In genomic region chr1:155938220-155938627, GRCh38 we compare ENCODE assay signal across 8 cellular contexts. TPM values are rescaled to one million over a fixed set of nuclear protein-coding genes. Genes with fewer than 3 reads are reported as not detected.
DNase-seq lines count a peak whose midpoint lies in the region; ATAC-seq and TF ChIP-seq lines count a peak whose summit lies in the region.

No MANE protein-coding gene starts in this region.

- H3K23ac ChIP-seq in mesendoderm (ENCODE audit: low read length), result no peak overlapping the region

- H3K9ac ChIP-seq in MM.1S (ENCODE audit: low read length), result no peak overlapping the region
- no peak overlapping the region for H3K9ac ChIP-seq in mesendoderm (ENCODE audit: low read length)

- H3K27ac ChIP-seq in MM.1S (ENCODE audit: low read length), result no peak overlapping the region
- H3K27ac ChIP-seq in mesendoderm (ENCODE audit: low read depth, low read length), result no peak overlapping the region

- H3K4me3 ChIP-seq in MM.1S (ENCODE audit: low read length), result no peak overlapping the region
- H3K4me3 ChIP-seq in mesendoderm (ENCODE audit: low read length), result no peak overlapping the region

- H3K9me2 ChIP-seq in MM.1S (replicated peaks; ENCODE audit: insufficient read depth, low read length), result no peaks in the 10 kb centered on the region

- no peaks in the 10 kb centered on the region for H4K20me1 ChIP-seq in MM.1S (ENCODE audit: insufficient read depth, low read length)

- H4K8ac ChIP-seq in mesendoderm (ENCODE audit: low read depth, low read length), result no peak overlapping the region

- no peak overlapping the region for H3K4ac ChIP-seq in mesendoderm (ENCODE audit: low read depth, low read length)

- no peak overlapping the region for H2BK120ac ChIP-seq in mesendoderm (ENCODE audit: low read depth, low read length)

- no peak for ATAC-seq in GM21825 (IDR thresholded peaks at IDR 0.05; ENCODE audit: unreplicated experiment)

- H3K36me3 ChIP-seq in MM.1S (replicated peaks; ENCODE audit: insufficient read depth, low read length) (no peaks in the 10 kb centered on the region), mesendoderm (ENCODE audit: control insufficient read depth, insufficient read depth, low read length) (no peaks in the 10 kb centered on the region)

- peaks cover 15% of the 10 kb centered on the region for H3K79me2 ChIP-seq in MM.1S (ENCODE audit: low read length)
- peaks cover 9% of the 10 kb centered on the region for H3K79me2 ChIP-seq in mesendoderm (ENCODE audit: control insufficient read depth, insufficient read depth, low read length)

- H2BK5ac ChIP-seq in mesendoderm (ENCODE audit: low read length), result no peak overlapping the region

- H4K5ac ChIP-seq in mesendoderm (ENCODE audit: low read length), result no peak overlapping the region

- H3K4me1 ChIP-seq in MM.1S (ENCODE audit: low read length), result peaks cover 37% of the 10 kb centered on the region
- no peaks in the 10 kb centered on the region for H3K4me1 ChIP-seq in mesendoderm (ENCODE audit: control insufficient read depth, low read depth, low read length)

- no peaks in the 10 kb centered on the region for H3K9me3 ChIP-seq in MM.1S (replicated peaks; ENCODE audit: insufficient read depth, low read length)

- no peak overlapping the region for H3K56ac ChIP-seq in mesendoderm (ENCODE audit: low read length)

- H2AFZ ChIP-seq in MM.1S (ENCODE audit: low read length), result no peak overlapping the region

- peak; percentile 93 for TF ChIP-seq CTCF in MM.1S (IDR thresholded peaks at IDR 0.05; ENCODE audit: low read length)

- no peaks in the 10 kb centered on the region for H3K79me1 ChIP-seq in mesendoderm (ENCODE audit: low read length)

- H3F3A ChIP-seq in MM.1S (ENCODE audit: insufficient read depth, low read length), result peaks cover 46% of the 10 kb centered on the region

- H3K4me2 ChIP-seq in MM.1S (ENCODE audit: low read depth, low read length) (no peak overlapping the region), mesendoderm (ENCODE audit: low read length) (no peak overlapping the region)

- DNase-seq in activated T-cell treated with anti-CD3 and anti-CD28 coated beads, Interleukin-2, amount 50 U/mL, for 48 hours, result peak; percentile 16 to 28
- DNase-seq in activated T-cell treated with anti-CD3 and anti-CD28 coated beads, Interleukin-2, amount 50 U/mL, for 1 hour, result no peak
- DNase-seq in MM.1S (peak; percentile 84), SHP77 (lab: John Stamatoyannopoulos, UW) (peak; percentile 77 to 85), dermis blood vessel endothelial cell (peak; percentile 90), mesendoderm (peak; percentile 89), UCSD-AML1 (lab: John Stamatoyannopoulos, UW; ENCODE audit: unreplicated experiment) (no peak)

- no peak overlapping the region for H2AK5ac ChIP-seq in mesendoderm (ENCODE audit: low read length)

- no peak overlapping the region for H3K18ac ChIP-seq in mesendoderm (ENCODE audit: low read length)

- H2BK15ac ChIP-seq in mesendoderm (replicated peaks; ENCODE audit: low read depth), result no peak overlapping the region

- WGBS in mesendoderm (ENCODE audit: extremely low coverage, insufficient coverage, low lambda C conversion rate), result no CpG with 5 or more reads among the region's 1 CpG

- H3K27me3 ChIP-seq in MM.1S (replicated peaks; ENCODE audit: insufficient read depth, low read length), result no peaks in the 10 kb centered on the region
- H3K27me3 ChIP-seq in mesendoderm (ENCODE audit: insufficient read depth, low read length, poor library complexity), result no peaks in the 10 kb centered on the region

RNA-seq across cellular contexts. Expression of gene RXFP4, which starts 3.2 kb away (rescaled TPM):
- 0.19 TPM in 1 of 2 replicates, not detected in the other for total RNA-seq in dermis blood vessel endothelial cell
- polyA plus RNA-seq in mesendoderm (2013, experiment 1 of 2), result not detected
- polyA plus RNA-seq in mesendoderm (2013, experiment 2 of 2), result not detected

RNA-seq across cellular contexts. Expression of gene KHDC4, which starts 4.0 kb away (rescaled TPM):
- total RNA-seq in dermis blood vessel endothelial cell, result 25.7 and 32.8 TPM in 2 replicates
- polyA plus RNA-seq in mesendoderm (2013, experiment 1 of 2), result 21.5 TPM
- 21.5 TPM for polyA plus RNA-seq in mesendoderm (2013, experiment 2 of 2)

RNA-seq across cellular contexts. Expression of gene RIT1, which starts 27.1 kb away (rescaled TPM):
- 59.4 and 60.6 TPM in 2 replicates for total RNA-seq in dermis blood vessel endothelial cell
- polyA plus RNA-seq in mesendoderm (2013, experiment 1 of 2), result 10.1 TPM
- 9.6 TPM for polyA plus RNA-seq in mesendoderm (2013, experiment 2 of 2)

RNA-seq across cellular contexts. Expression of gene ARHGEF2, which starts 40.1 kb away (rescaled TPM):
- 101 and 147 TPM in 2 replicates for total RNA-seq in dermis blood vessel endothelial cell
- polyA plus RNA-seq in mesendoderm (2013, experiment 1 of 2), result 28.6 TPM
- 27.5 TPM for polyA plus RNA-seq in mesendoderm (2013, experiment 2 of 2)

Comparison
In these comparisons a context has a peak if more than half of its experiments do, and no peak if none do; other contexts are left out.
1. DNase-seq: peak in activated T-cell treated with anti-CD3 and anti-CD28 coated beads, Interleukin-2, amount 50 U/mL, for 48 hours (2 of 2), MM.1S (single experiment), SHP77 (2 of 2), dermis blood vessel endothelial cell (single experiment) and mesendoderm (single experiment); none in activated T-cell treated with anti-CD3 and anti-CD28 coated beads, Interleukin-2, amount 50 U/mL, for 1 hour (single experiment) and UCSD-AML1 (single experiment).